In genomic region chr2:23401427-23402204, GRCh38 we compare ENCODE assay signal across 14 cellular contexts. TPM values are rescaled to one million over a fixed set of nuclear protein-coding genes. Genes with fewer than 3 reads are reported as not detected.
DNase-seq lines count a peak whose midpoint lies in the region; ATAC-seq and TF ChIP-seq lines count a peak whose summit lies in the region.
"Had no signal": no experiment of that assay in that cellular context is flagged by ENCODE, and none has a peak within 500 bp of the region (broad histone marks: within the 10 kb centered on the region; RNA-seq: fewer than 3 reads in every experiment).

No MANE protein-coding gene starts in this region.

- no peaks in the 10 kb centered on the region for H3K79me2 ChIP-seq in Karpas-422 (ENCODE audit: low read length)

- H3K9me3 ChIP-seq in mesenchymal stem cell (ENCODE audit: control insufficient read depth, low read length) (no peaks in the 10 kb centered on the region), upper lobe of left lung (no peaks in the 10 kb centered on the region), Karpas-422 (ENCODE audit: low read length) (no peaks in the 10 kb centered on the region)

- WGBS in mesenchymal stem cell = 87% methylated on average over 14 of the region's 14 CpGs
- 87 to 88% methylated on average over 14 of the region's 14 CpGs for WGBS in upper lobe of left lung, 2 donors

- H3K14ac ChIP-seq in mesenchymal stem cell (ENCODE audit: low read length in 2 of 2) = no peak overlapping the region

- no peak overlapping the region for H4K91ac ChIP-seq in mesenchymal stem cell (ENCODE audit: low read length)

- H2BK12ac ChIP-seq in mesenchymal stem cell (ENCODE audit: low read length in 2 of 2) = peak overlapping the region in 1 of 2 experiments; percentile 8

- H3K4ac ChIP-seq in mesenchymal stem cell (ENCODE audit: low read depth in 1 of 2, low read length in 2 of 2) = peak overlapping the region in 1 of 2 experiments; percentile 73

- TF ChIP-seq EP300 in upper lobe of left lung (IDR thresholded peaks at IDR 0.05) = no peak

- H3K27me3 ChIP-seq in mesenchymal stem cell (ENCODE audit: control insufficient read depth in 1 of 2, insufficient read depth in 1 of 2, low read length in 2 of 2) (no peaks in the 10 kb centered on the region), upper lobe of left lung (no peaks in the 10 kb centered on the region), Karpas-422 (ENCODE audit: low read length) (no peaks in the 10 kb centered on the region)

- no peaks in the 10 kb centered on the region for H3K36me3 Mint-ChIP-seq in stimulated activated naive B cell treated with anti-CD40 and anti-IgM and Interleukin-4, amounts not matched to agents 10 μg/mL and 1 μg/mL and 100 μg/mL, for 72 hours

- H3K27ac ChIP-seq in mesenchymal stem cell (ENCODE audit: low read length, poor library complexity, severe bottlenecking) (no peak overlapping the region), upper lobe of left lung (no peak overlapping the region), Karpas-422 (ENCODE audit: low read length) (no peak overlapping the region)

- H2AK5ac ChIP-seq in mesenchymal stem cell (ENCODE audit: low read length, severe bottlenecking) = no peak overlapping the region

- no peak overlapping the region for H3K4me3 Mint-ChIP-seq in stimulated activated naive CD8-positive, alpha-beta T cell treated with anti-CD3 and anti-CD28 coated beads, Interleukin-15, amount 100 ng/mL, for 72 hours
- no peak overlapping the region for H3K4me3 Mint-ChIP-seq in stimulated activated naive B cell treated with anti-CD40 and anti-IgM and Interleukin-4, amounts not matched to agents 10 μg/mL and 1 μg/mL and 100 μg/mL, for 72 hours

- no peak overlapping the region for H2BK5ac ChIP-seq in mesenchymal stem cell (ENCODE audit: low read depth, low read length, poor library complexity, severe bottlenecking)

- no peak for TF ChIP-seq POLR2A in upper lobe of left lung (IDR thresholded peaks at IDR 0.05)

- H3K9me2 ChIP-seq in Karpas-422 (replicated peaks; ENCODE audit: insufficient read depth, low read length) = no peaks in the 10 kb centered on the region

- no peak overlapping the region for H3K27ac Mint-ChIP-seq in stimulated activated naive CD8-positive, alpha-beta T cell treated with anti-CD3 and anti-CD28 coated beads, Interleukin-15, amount 100 ng/mL, for 72 hours
- no peak overlapping the region for H3K27ac Mint-ChIP-seq in stimulated activated naive B cell treated with anti-CD40 and anti-IgM and Interleukin-4, amounts not matched to agents 10 μg/mL and 1 μg/mL and 100 μg/mL, for 72 hours

- H3K18ac ChIP-seq in mesenchymal stem cell (ENCODE audit: low read depth in 1 of 2, low read length in 2 of 2) = no peak overlapping the region

- no peaks in the 10 kb centered on the region for H3K9me3 Mint-ChIP-seq in stimulated activated naive CD8-positive, alpha-beta T cell treated with anti-CD3 and anti-CD28 coated beads, Interleukin-15, amount 100 ng/mL, for 72 hours
- H3K9me3 Mint-ChIP-seq in stimulated activated naive B cell treated with anti-CD40 and anti-IgM and Interleukin-4, amounts not matched to agents 10 μg/mL and 1 μg/mL and 100 μg/mL, for 72 hours = no peaks in the 10 kb centered on the region

- H2BK120ac ChIP-seq in mesenchymal stem cell (ENCODE audit: low read depth, low read length) = peak overlapping the region; percentile 65

- H3K4me2 ChIP-seq in mesenchymal stem cell (ENCODE audit: low read length, poor library complexity, severe bottlenecking) (no peak overlapping the region), Karpas-422 (ENCODE audit: low read depth, low read length, poor library complexity, severe bottlenecking) (no peak overlapping the region)

- peaks cover 17% of the 10 kb centered on the region for H3K4me1 Mint-ChIP-seq in stimulated activated naive CD8-positive, alpha-beta T cell treated with anti-CD3 and anti-CD28 coated beads, Interleukin-15, amount 100 ng/mL, for 72 hours
- peaks cover 10 to 16% of the 10 kb centered on the region in 2 donors for H3K4me1 Mint-ChIP-seq in stimulated activated naive B cell treated with anti-CD40 and anti-IgM and Interleukin-4, amounts not matched to agents 10 μg/mL and 1 μg/mL and 100 μg/mL, for 72 hours

- H3K9ac ChIP-seq in mesenchymal stem cell (ENCODE audit: low read length) = no peak overlapping the region
- no peak overlapping the region for H3K9ac ChIP-seq in Karpas-422 (ENCODE audit: low read length)

- H3K27me3 Mint-ChIP-seq in stimulated activated naive CD8-positive, alpha-beta T cell treated with anti-CD3 and anti-CD28 coated beads, Interleukin-15, amount 100 ng/mL, for 72 hours = no peaks in the 10 kb centered on the region
- peaks cover 0 to 11% of the 10 kb centered on the region in 2 donors for H3K27me3 Mint-ChIP-seq in stimulated activated naive B cell treated with anti-CD40 and anti-IgM and Interleukin-4, amounts not matched to agents 10 μg/mL and 1 μg/mL and 100 μg/mL, for 72 hours

- H4K20me1 ChIP-seq in Karpas-422 (ENCODE audit: insufficient read depth, low read depth, low read length) = peaks cover 33% of the 10 kb centered on the region

- peak; percentile 2 for ATAC-seq in stimulated activated naive CD8-positive, alpha-beta T cell treated with anti-CD3 and anti-CD28 coated beads, Interleukin-15, Interleukin-2, amounts not matched to agents 100 U/mL and 50 U/mL, for 24 hours
- no peak for ATAC-seq in stimulated activated naive CD8-positive, alpha-beta T cell treated with anti-CD3 and anti-CD28 coated beads, Interleukin-15, amount 100 ng/mL, for 72 hours
- no peak for ATAC-seq in upper lobe of left lung (ENCODE audit: low FRiP score in 2 of 2)
- no peak for ATAC-seq in stimulated activated naive B cell treated with anti-CD40 and anti-IgM and Interleukin-4, amounts not matched to agents 10 μg/mL and 1 μg/mL and 100 μg/mL, for 72 hours (replicated peaks)
- ATAC-seq: PC-3 had no signal

- no peak overlapping the region for H2AFZ ChIP-seq in mesenchymal stem cell (ENCODE audit: low read depth, low read length)
- no peak overlapping the region for H2AFZ ChIP-seq in Karpas-422 (ENCODE audit: low read length)

- H3K36me3 ChIP-seq in mesenchymal stem cell (ENCODE audit: control insufficient read depth in 1 of 2, insufficient read depth in 2 of 2, low read depth in 1 of 2, low read length in 2 of 2) (no peaks in the 10 kb centered on the region), upper lobe of left lung (no peaks in the 10 kb centered on the region), Karpas-422 (ENCODE audit: insufficient read depth, low read length) (no peaks in the 10 kb centered on the region)

- peaks cover 5% of the 10 kb centered on the region for H3K4me1 ChIP-seq in mesenchymal stem cell (ENCODE audit: control insufficient read depth, insufficient read depth, low read depth, low read length)
- H3K4me1 ChIP-seq in upper lobe of left lung = peaks cover 10 to 19% (median 14%) of the 10 kb centered on the region in 4 donors
- peaks cover 26% of the 10 kb centered on the region for H3K4me1 ChIP-seq in Karpas-422 (ENCODE audit: low read length)

- DNase-seq in stimulated activated naive CD8-positive, alpha-beta T cell treated with anti-CD3 and anti-CD28 coated beads, Interleukin-15, Interleukin-2, amounts not matched to agents 100 U/mL and 50 U/mL, for 24 hours = no peak
- no peak for DNase-seq in stimulated activated naive CD8-positive, alpha-beta T cell treated with anti-CD3 and anti-CD28 coated beads, Interleukin-15, amount 100 ng/mL, for 72 hours
- DNase-seq in epithelial cell of esophagus (ENCODE audit: low read depth) (peak; percentile 91), mesenchymal stem cell (no peak), upper lobe of left lung (no peak), Karpas-422 (no peak)
- no peak for DNase-seq in stimulated activated naive B cell treated with anti-CD40 and anti-IgM and Interleukin-4, amounts not matched to agents 10 μg/mL and 1 μg/mL and 100 μg/mL, for 72 hours
- DNase-seq: AML-193, COR-L47, EL, H7, NCI-H187, NCI-H774, PC-3 had no signal

- peaks cover 42% of the 10 kb centered on the region for H3K79me1 ChIP-seq in mesenchymal stem cell (replicated peaks; ENCODE audit: low read length, poor library complexity, severe bottlenecking)

- H2BK15ac ChIP-seq in mesenchymal stem cell (ENCODE audit: low read depth, poor library complexity, severe bottlenecking) = peak overlapping the region; percentile 33

- no peak overlapping the region for H3K4me3 ChIP-seq in epithelial cell of esophagus (ENCODE audit: low read length)
- H3K4me3 ChIP-seq in mesenchymal stem cell (ENCODE audit: insufficient read depth in 1 of 2, low read depth in 1 of 2, low read length in 2 of 2) = no peak overlapping the region
- no peak overlapping the region for H3K4me3 ChIP-seq in upper lobe of left lung
- H3K4me3 ChIP-seq in Karpas-422 (ENCODE audit: low read length) = no peak overlapping the region

- peak overlapping the region; percentile 12 for H4K8ac ChIP-seq in mesenchymal stem cell (ENCODE audit: low read length)

- TF ChIP-seq CTCF in epithelial cell of esophagus (IDR thresholded peaks at IDR 0.05; ENCODE audit: insufficient read depth, low read depth, low read length, missing control alignments) (no peak), upper lobe of left lung (IDR thresholded peaks at IDR 0.05) (no peak)

- H3K23ac ChIP-seq in mesenchymal stem cell (ENCODE audit: low read length in 2 of 2) = no peak overlapping the region

RNA-seq across cellular contexts. Expression of gene KLHL29, which starts 16.6 kb away (rescaled TPM):
- 11.5 TPM for polyA plus RNA-seq in mesenchymal stem cell (2013, experiment 1 of 2)
- polyA plus RNA-seq in mesenchymal stem cell (2013, experiment 2 of 2) = 11.2 TPM
- total RNA-seq in upper lobe of left lung = 10 to 100 TPM in 5 of 6 donors, 1 to 10 TPM in 1; 8.6 to 34.4 (median 18.2) TPM
- total RNA-seq in Karpas-422 (2014; rRNA removed; shearing (Covaris generic); ENCODE audit: low replicate concordance) = 3.2 and 3.8 TPM in 2 replicates
